ENCODE assay signal across 35 cellular contexts in genomic region chr13:63336549-63336948, GRCh38.
"Had no signal": no experiment of that assay in that cellular context is flagged by ENCODE, and none has a peak within 500 bp of the region (broad histone marks: within the 10 kb centered on the region; RNA-seq: fewer than 3 reads in every experiment).

No MANE protein-coding gene starts in this region.

- H3K4me3 ChIP-seq: adrenal gland, body of pancreas, breast epithelium had no signal

- H3K4me1 ChIP-seq: adrenal gland, body of pancreas, breast epithelium had no signal

- H3K4me1 Mint-ChIP-seq: activated B cell treated with CpG ODN at 0.5 μM for 24 hours; activated CD4-positive, alpha-beta T cell treated with anti-CD3 and anti-CD28 coated beads, Interleukin-2, amount 10 ng/mL, durations not matched to agents 24 days and 14 days; activated naive CD8-positive, alpha-beta T cell treated with anti-CD3 and anti-CD28 coated beads for 36 hours; activated T-helper 17 cell treated with anti-CD3 and anti-CD28 coated beads, Interleukin-2, amount 50 U/mL, for 72 hours had no signal

- H3K27ac ChIP-seq: adrenal gland, body of pancreas, brain microvascular endothelial cell, breast epithelium, VCaP had no signal

- H3K27me3 ChIP-seq: adrenal gland, body of pancreas, brain microvascular endothelial cell, breast epithelium had no signal

- H3K27ac Mint-ChIP-seq: activated B cell treated with CpG ODN at 0.5 μM for 24 hours; activated CD4-positive, alpha-beta memory T cell treated with anti-CD3 and anti-CD28 coated beads for 36 hours; activated CD4-positive, alpha-beta T cell treated with anti-CD3 and anti-CD28 coated beads, Interleukin-2, amount 10 ng/mL, durations not matched to agents 24 days and 14 days; activated CD8-positive, alpha-beta T cell treated with anti-CD3 and anti-CD28 coated beads for 36 hours; activated naive CD4-positive, alpha-beta T cell treated with anti-CD3 and anti-CD28 coated beads for 36 hours; activated naive CD4-positive, alpha-beta T cell treated with anti-CD3 and anti-CD28 coated beads, Interleukin-2, amount 50 U/mL, for 72 hours; activated naive CD8-positive, alpha-beta T cell treated with anti-CD3 and anti-CD28 coated beads for 36 hours; activated T-helper 1 cell treated with anti-CD3 and anti-CD28 coated beads, Interleukin-12 subunit alpha, Interleukin-12 subunit beta, Interleukin-2, Interleukin-4 antibody, amounts not matched to agents 30 ng/mL and 10 ng/mL and 1 ng/mL, durations not matched to agents 14 hours and 24 hours and 36 hours; activated T-helper 17 cell treated with anti-CD3 and anti-CD28 coated beads, Interleukin-2, amount 50 U/mL, for 72 hours; T-helper 1 cell treated with Interleukin-12 subunit alpha and Interleukin-12 subunit beta and Interleukin-4 antibody, amounts not matched to agents 30 μg/mL and 1 μg/mL, for 36 hours; T-helper 2 cell treated with Interferon-gamma antibody and Interleukin-4, amounts not matched to agents 5 μg/mL and 100 μg/mL, for 36 hours had no signal

- H3K36me3 ChIP-seq: adrenal gland, brain microvascular endothelial cell, breast epithelium had no signal

- H3K36me3 Mint-ChIP-seq: activated CD4-positive, alpha-beta memory T cell treated with anti-CD3 and anti-CD28 coated beads for 36 hours; activated naive CD8-positive, alpha-beta T cell treated with anti-CD3 and anti-CD28 coated beads for 36 hours had no signal

- H3K9me3 ChIP-seq: adrenal gland, body of pancreas, breast epithelium had no signal

- DNase-seq: activated B cell treated with CpG ODN at 0.5 μM for 24 hours; activated CD4-positive, alpha-beta memory T cell treated with anti-CD3 and anti-CD28 coated beads for 36 hours; activated CD4-positive, alpha-beta T cell treated with anti-CD3 and anti-CD28 coated beads for 4 hours; activated CD4-positive, alpha-beta T cell treated with anti-CD3 and anti-CD28 coated beads, Interleukin-2, amount 10 ng/mL, durations not matched to agents 24 days and 14 days; activated CD4-positive, alpha-beta T cell treated with anti-CD3 and anti-CD28 coated beads, Interleukin-2, amount 50 U/mL, for 1 hour; activated CD4-positive, alpha-beta T cell treated with anti-CD3 and anti-CD28 coated beads, Interleukin-2, amount 50 U/mL, for 4 hours; activated CD4-positive, CD25-positive, alpha-beta regulatory T cell treated with anti-CD3 and anti-CD28 coated beads, Interleukin-2, amount 50 U/mL, for 72 hours; activated CD8-positive, alpha-beta memory T cell treated with anti-CD3 and anti-CD28 coated beads, Interleukin-2, amount 50 U/mL, for 4 hours; activated CD8-positive, alpha-beta T cell treated with anti-CD3 and anti-CD28 coated beads for 36 hours; activated effector memory CD4-positive, alpha-beta T cell treated with anti-CD3 and anti-CD28 coated beads, Interleukin-2, amount 50 U/mL, for 16 hours; activated gamma-delta T cell treated with Interleukin-2 at 50 U/mL for 16 hours; activated naive CD4-positive, alpha-beta T cell; activated naive CD4-positive, alpha-beta T cell treated with anti-CD3 and anti-CD28 coated beads for 36 hours; activated naive CD4-positive, alpha-beta T cell treated with anti-CD3 and anti-CD28 coated beads, Interleukin-2, amount 50 U/mL, for 16 hours; activated naive CD8-positive, alpha-beta T cell treated with anti-CD3 and anti-CD28 coated beads for 36 hours; activated T-cell treated with anti-CD3 and anti-CD28 coated beads for 4 hours; activated T-cell treated with anti-CD3 and anti-CD28 coated beads, Interleukin-2, amount 50 U/mL, for 1 hour; activated T-cell treated with anti-CD3 and anti-CD28 coated beads, Interleukin-2, amount 50 U/mL, for 4 hours; activated T-cell treated with anti-CD3 and anti-CD28 coated beads, Interleukin-2, amount 50 U/mL, for 72 hours; adrenal gland; amniotic stem cell; aorta; body of pancreas; brain microvascular endothelial cell; central memory CD4-positive, alpha-beta T cell; T-helper 1 cell; T-helper 2 cell; T-helper 9 cell had no signal

- H3K9me3 Mint-ChIP-seq: activated CD4-positive, alpha-beta T cell treated with anti-CD3 and anti-CD28 coated beads, Interleukin-2, amount 10 ng/mL, durations not matched to agents 24 days and 14 days had no signal

- H3K27me3 Mint-ChIP-seq: activated B cell treated with CpG ODN at 0.5 μM for 24 hours; activated CD4-positive, alpha-beta memory T cell treated with anti-CD3 and anti-CD28 coated beads for 36 hours; activated CD4-positive, alpha-beta T cell treated with anti-CD3 and anti-CD28 coated beads, Interleukin-2, amount 10 ng/mL, durations not matched to agents 24 days and 14 days; activated CD8-positive, alpha-beta T cell treated with anti-CD3 and anti-CD28 coated beads for 36 hours; activated naive CD8-positive, alpha-beta T cell treated with anti-CD3 and anti-CD28 coated beads for 36 hours; activated T-helper 17 cell treated with anti-CD3 and anti-CD28 coated beads, Interleukin-2, amount 50 U/mL, for 72 hours had no signal

- H3K4me3 Mint-ChIP-seq: activated B cell treated with CpG ODN at 0.5 μM for 24 hours; activated CD4-positive, alpha-beta memory T cell treated with anti-CD3 and anti-CD28 coated beads for 36 hours; activated CD4-positive, alpha-beta T cell treated with anti-CD3 and anti-CD28 coated beads, Interleukin-2, amount 10 ng/mL, durations not matched to agents 24 days and 14 days; activated CD8-positive, alpha-beta T cell treated with anti-CD3 and anti-CD28 coated beads for 36 hours; activated naive CD4-positive, alpha-beta T cell treated with anti-CD3 and anti-CD28 coated beads for 36 hours; activated naive CD8-positive, alpha-beta T cell treated with anti-CD3 and anti-CD28 coated beads for 36 hours; activated T-cell treated with anti-CD3 and anti-CD28 coated beads, Interleukin-2, amount 50 U/mL, for 4 hours; activated T-cell treated with anti-CD3 and anti-CD28 coated beads, Interleukin-2, amount 50 U/mL, for 72 hours; activated T-helper 1 cell treated with anti-CD3 and anti-CD28 coated beads, Interleukin-12 subunit alpha, Interleukin-12 subunit beta, Interleukin-2, Interleukin-4 antibody, amounts not matched to agents 30 ng/mL and 10 ng/mL and 1 ng/mL, durations not matched to agents 14 hours and 24 hours and 36 hours; activated T-helper 17 cell treated with anti-CD3 and anti-CD28 coated beads, Interleukin-2, amount 50 U/mL, for 72 hours; T-helper 1 cell treated with Interleukin-12 subunit alpha and Interleukin-12 subunit beta and Interleukin-4 antibody, amounts not matched to agents 30 μg/mL and 1 μg/mL, for 36 hours; T-helper 2 cell treated with Interferon-gamma antibody and Interleukin-4, amounts not matched to agents 5 μg/mL and 100 μg/mL, for 36 hours had no signal
